8 cellular contexts compared by ENCODE assay signal in genomic region chr14:50530794-50531193, GRCh38. TPM values are rescaled to one million over a fixed set of nuclear protein-coding genes. Genes with fewer than 3 reads are reported as not detected.
DNase-seq lines count a peak whose midpoint lies in the region; ATAC-seq and TF ChIP-seq lines count a peak whose summit lies in the region.

No MANE protein-coding gene starts in this region.

- no peak for TF ChIP-seq CTCF in left lung (IDR thresholded peaks at IDR 0.05)
- no peak for TF ChIP-seq CTCF in thoracic aorta (IDR thresholded peaks at IDR 0.05)

- H3K9me3 ChIP-seq in left lung (no peaks in the 10 kb centered on the region), thoracic aorta (no peaks in the 10 kb centered on the region)

- H3K4me3 ChIP-seq in left lung (peak overlapping the region; percentile 87 to 91), thoracic aorta (peak overlapping the region; percentile 94)

- peak overlapping the region; percentile 88 for H3K4me3 Mint-ChIP-seq in activated CD8-positive, alpha-beta memory T cell treated with anti-CD3 and anti-CD28 coated beads, Interleukin-2, amount 10 ng/mL, durations not matched to agents 7 days and 5 days
- H3K4me3 Mint-ChIP-seq in activated naive CD8-positive, alpha-beta T cell treated with anti-CD3 and anti-CD28 coated beads for 36 hours, result peak overlapping the region; percentile 93

- H3K4me1 Mint-ChIP-seq in activated CD8-positive, alpha-beta memory T cell treated with anti-CD3 and anti-CD28 coated beads, Interleukin-2, amount 10 ng/mL, durations not matched to agents 7 days and 5 days, result peaks cover 45% of the 10 kb centered on the region
- peaks cover 41% of the 10 kb centered on the region for H3K4me1 Mint-ChIP-seq in activated naive CD8-positive, alpha-beta T cell treated with anti-CD3 and anti-CD28 coated beads for 36 hours

- H3K27me3 ChIP-seq in left lung, result no peaks in the 10 kb centered on the region
- no peaks in the 10 kb centered on the region for H3K27me3 ChIP-seq in thoracic aorta (replicated peaks; ENCODE audit: insufficient read depth)

- ATAC-seq in activated CD8-positive, alpha-beta memory T cell treated with anti-CD3 and anti-CD28 coated beads, Interleukin-2, amount 10 ng/mL, durations not matched to agents 7 days and 5 days, result no peak
- ATAC-seq in left lung, result no peak
- ATAC-seq in thoracic aorta (ENCODE audit: insufficient number of reproducible peaks, low FRiP score, low read depth), result no peak
- no peak for ATAC-seq in GM19455 (IDR thresholded peaks at IDR 0.05; ENCODE audit: unreplicated experiment)
- ATAC-seq in GM21619 (IDR thresholded peaks at IDR 0.05; ENCODE audit: unreplicated experiment), result no peak

- peaks cover 16% of the 10 kb centered on the region for H3K36me3 Mint-ChIP-seq in activated CD8-positive, alpha-beta memory T cell treated with anti-CD3 and anti-CD28 coated beads, Interleukin-2, amount 10 ng/mL, durations not matched to agents 7 days and 5 days
- H3K36me3 Mint-ChIP-seq in activated naive CD8-positive, alpha-beta T cell treated with anti-CD3 and anti-CD28 coated beads for 36 hours, result peaks cover 11% of the 10 kb centered on the region

- CTCF ChIA-PET in activated CD8-positive, alpha-beta memory T cell treated with anti-CD3 and anti-CD28 coated beads, Interleukin-2, amount 10 ng/mL, durations not matched to agents 7 days and 5 days (lab: Charles Lee), result interaction anchor here (1.7 to 2.0 kb wide), 2 partner anchors 10 to 210 kb away, joined by 7 to 20 read pairs; no protein-coding TSS in a partner anchor

- peaks cover 5% of the 10 kb centered on the region for H3K27me3 Mint-ChIP-seq in activated CD8-positive, alpha-beta memory T cell treated with anti-CD3 and anti-CD28 coated beads, Interleukin-2, amount 10 ng/mL, durations not matched to agents 7 days and 5 days
- no peaks in the 10 kb centered on the region for H3K27me3 Mint-ChIP-seq in activated naive CD8-positive, alpha-beta T cell treated with anti-CD3 and anti-CD28 coated beads for 36 hours

- no peak for DNase-seq in activated CD8-positive, alpha-beta memory T cell treated with anti-CD3 and anti-CD28 coated beads, Interleukin-2, amount 10 ng/mL, durations not matched to agents 7 days and 5 days
- DNase-seq in activated CD8-positive, alpha-beta memory T cell treated with anti-CD3 and anti-CD28 coated beads, Interleukin-2, amount 50 U/mL, for 48 hours, result no peak
- no peak for DNase-seq in activated naive CD8-positive, alpha-beta T cell treated with anti-CD3 and anti-CD28 coated beads for 36 hours
- DNase-seq in left lung (no peak), thoracic aorta (ENCODE audit: low spot score) (no peak), NCI-H2029 (lab: John Stamatoyannopoulos, UW) (no peak)

- no peak overlapping the region for H3K27ac Mint-ChIP-seq in activated CD8-positive, alpha-beta memory T cell treated with anti-CD3 and anti-CD28 coated beads, Interleukin-2, amount 10 ng/mL, durations not matched to agents 7 days and 5 days
- H3K27ac Mint-ChIP-seq in activated naive CD8-positive, alpha-beta T cell treated with anti-CD3 and anti-CD28 coated beads for 36 hours, result no peak overlapping the region

- peak overlapping the region in 1 of 2 donors; percentile 98 for H3K27ac ChIP-seq in left lung
- H3K27ac ChIP-seq in thoracic aorta, result no peak overlapping the region

- H3K36me3 ChIP-seq in left lung, result no peaks in the 10 kb centered on the region
- no peaks in the 10 kb centered on the region for H3K36me3 ChIP-seq in thoracic aorta

- no peaks in the 10 kb centered on the region for H3K9me3 Mint-ChIP-seq in activated CD8-positive, alpha-beta memory T cell treated with anti-CD3 and anti-CD28 coated beads, Interleukin-2, amount 10 ng/mL, durations not matched to agents 7 days and 5 days (ENCODE audit: low read depth)
- H3K9me3 Mint-ChIP-seq in activated naive CD8-positive, alpha-beta T cell treated with anti-CD3 and anti-CD28 coated beads for 36 hours, result peaks cover under 1% of the 10 kb centered on the region

- intact Hi-C loops in left lung (cut with DNase I), result loop anchor here (5.0 to 10.0 kb wide), 2 partner anchors 208 to 216 kb away; partner anchors contain the start of genes DMAC2L (in 1 of the 2) and L2HGDH (in 1 of the 2)

- H3K4me1 ChIP-seq in left lung (peaks cover 9 to 68% of the 10 kb centered on the region in 2 donors), thoracic aorta (ENCODE audit: control insufficient read depth in 1 of 2, low read depth in 2 of 2) (peaks cover 10 to 52% of the 10 kb centered on the region in 2 donors)

RNA-seq across cellular contexts. Expression of gene MAP4K5, which starts 1.6 kb away (rescaled TPM):
- 10 to 100 TPM; 31.4 to 38.7 TPM for total RNA-seq in activated CD8-positive, alpha-beta memory T cell treated with anti-CD3 and anti-CD28 coated beads, Interleukin-2, amount 10 ng/mL, durations not matched to agents 7 days and 5 days
- 10 to 100 TPM; 30.9 to 35.0 TPM for total RNA-seq in activated naive CD8-positive, alpha-beta T cell treated with anti-CD3 and anti-CD28 coated beads for 36 hours
- total RNA-seq in left lung, result 10 to 100 TPM; 46.4 to 47.9 TPM
- total RNA-seq in thoracic aorta, result 100 to 1,000 TPM; 231 to 238 TPM

RNA-seq across cellular contexts. Expression of gene ATL1, which starts 29.2 kb away (rescaled TPM):
- total RNA-seq in activated CD8-positive, alpha-beta memory T cell treated with anti-CD3 and anti-CD28 coated beads, Interleukin-2, amount 10 ng/mL, durations not matched to agents 7 days and 5 days, result 1 to 10 TPM; 1.3 to 2.2 TPM
- 1 to 10 TPM in 1 of 2 experiments, under 1 TPM in 1; 0.60 to 1.4 TPM for total RNA-seq in activated naive CD8-positive, alpha-beta T cell treated with anti-CD3 and anti-CD28 coated beads for 36 hours
- total RNA-seq in left lung (1 to 10 TPM; 5.4 to 7.4 TPM), thoracic aorta (10 to 100 TPM in 1 of 2 donors, 1 to 10 TPM in 1; 9.5 to 14.3 TPM)

Comparison
In these comparisons a context has a peak if more than half of its experiments do, and no peak if none do; other contexts are left out.
1. RNA of gene MAP4K5, which starts 1.6 kb away (total RNA-seq): 231 to 238 TPM in thoracic aorta; 46.4 to 47.9 TPM in left lung, 31.4 to 38.7 TPM in activated CD8-positive, alpha-beta memory T cell treated with anti-CD3 and anti-CD28 coated beads, Interleukin-2, amount 10 ng/mL, durations not matched to agents 7 days and 5 days and 30.9 to 35.0 TPM in activated naive CD8-positive, alpha-beta T cell treated with anti-CD3 and anti-CD28 coated beads for 36 hours; every median in the first group is over 4 times any median in the second.